1 cellular context compared by ENCODE assay signal in genomic region chr6:154675602-154676088, GRCh38.
A peak's percentile ranks its signal among the peaks of the same experiment; 100 is the strongest.
TF ChIP-seq lines count a peak whose summit lies in the region.

No MANE protein-coding gene starts in this region.

TF ChIP-seq in HepG2, 621 proteins besides CTCF, POLR2A, EP300 and RAD21 (continued from another document and continues in another):
- TF ChIP-seq NFAT5 (CRISPR knock-in tag; IDR thresholded peaks at IDR 0.05) = no peak
- no peak for TF ChIP-seq SRY (CRISPR knock-in tag; IDR thresholded peaks at IDR 0.05)
- TF ChIP-seq FOXJ3 (CRISPR knock-in tag; IDR thresholded peaks at IDR 0.05; ENCODE audit: borderline replicate concordance) = no peak
- TF ChIP-seq, protein P1, sequence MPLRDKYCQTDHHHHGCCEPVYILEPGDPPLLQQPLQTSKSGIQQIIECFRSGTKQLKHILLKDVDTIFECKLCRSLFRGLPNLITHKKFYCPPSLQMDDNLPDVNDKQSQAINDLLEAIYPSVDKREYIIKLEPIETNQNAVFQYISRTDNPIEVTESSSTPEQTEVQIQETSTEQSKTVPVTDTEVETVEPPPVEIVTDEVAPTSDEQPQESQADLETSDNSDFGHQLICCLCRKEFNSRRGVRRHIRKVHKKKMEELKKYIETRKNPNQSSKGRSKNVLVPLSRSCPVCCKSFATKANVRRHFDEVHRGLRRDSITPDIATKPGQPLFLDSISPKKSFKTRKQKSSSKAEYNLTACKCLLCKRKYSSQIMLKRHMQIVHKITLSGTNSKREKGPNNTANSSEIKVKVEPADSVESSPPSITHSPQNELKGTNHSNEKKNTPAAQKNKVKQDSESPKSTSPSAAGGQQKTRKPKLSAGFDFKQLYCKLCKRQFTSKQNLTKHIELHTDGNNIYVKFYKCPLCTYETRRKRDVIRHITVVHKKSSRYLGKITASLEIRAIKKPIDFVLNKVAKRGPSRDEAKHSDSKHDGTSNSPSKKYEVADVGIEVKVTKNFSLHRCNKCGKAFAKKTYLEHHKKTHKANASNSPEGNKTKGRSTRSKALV (CRISPR knock-in tag; IDR thresholded peaks at IDR 0.05) = no peak
- no peak for TF ChIP-seq SIN3A (IDR thresholded peaks at IDR 0.05; ENCODE audit: borderline replicate concordance, low read depth, low read length)
- TF ChIP-seq SALL1 (CRISPR knock-in tag; IDR thresholded peaks at IDR 0.05) = peak; percentile 58
- TF ChIP-seq NCOA1 (CRISPR knock-in tag; IDR thresholded peaks at IDR 0.05) = no peak
- TF ChIP-seq IKZF4 (CRISPR knock-in tag; IDR thresholded peaks at IDR 0.05; ENCODE audit: borderline replicate concordance, low read depth, not compliant biosample characterization) = no peak
- TF ChIP-seq KLF15 (CRISPR knock-in tag; IDR thresholded peaks at IDR 0.05; ENCODE audit: borderline replicate concordance) = no peak
- no peak for TF ChIP-seq CCAR2 (optimal IDR thresholded peaks at IDR 0.05; ENCODE audit: low read depth, low read length)
- TF ChIP-seq, protein P2, sequence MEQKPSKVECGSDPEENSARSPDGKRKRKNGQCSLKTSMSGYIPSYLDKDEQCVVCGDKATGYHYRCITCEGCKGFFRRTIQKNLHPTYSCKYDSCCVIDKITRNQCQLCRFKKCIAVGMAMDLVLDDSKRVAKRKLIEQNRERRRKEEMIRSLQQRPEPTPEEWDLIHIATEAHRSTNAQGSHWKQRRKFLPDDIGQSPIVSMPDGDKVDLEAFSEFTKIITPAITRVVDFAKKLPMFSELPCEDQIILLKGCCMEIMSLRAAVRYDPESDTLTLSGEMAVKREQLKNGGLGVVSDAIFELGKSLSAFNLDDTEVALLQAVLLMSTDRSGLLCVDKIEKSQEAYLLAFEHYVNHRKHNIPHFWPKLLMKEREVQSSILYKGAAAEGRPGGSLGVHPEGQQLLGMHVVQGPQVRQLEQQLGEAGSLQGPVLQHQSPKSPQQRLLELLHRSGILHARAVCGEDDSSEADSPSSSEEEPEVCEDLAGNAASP (CRISPR knock-in tag; IDR thresholded peaks at IDR 0.05; ENCODE audit: borderline replicate concordance) = 0 out of 2 replicates have a peak, but pooled peaks have one; percentile 68
- peak; percentile 44; the same call in 1 of the 2 replicates for TF ChIP-seq ZNF12 (CRISPR knock-in tag; IDR thresholded peaks at IDR 0.05)
- no peak for TF ChIP-seq RELA (CRISPR knock-in tag; IDR thresholded peaks at IDR 0.05)
- TF ChIP-seq ELF4 (CRISPR knock-in tag; IDR thresholded peaks at IDR 0.05; ENCODE audit: borderline replicate concordance) = no peak
- no peak for TF ChIP-seq SNAI1 (CRISPR knock-in tag; IDR thresholded peaks at IDR 0.05; ENCODE audit: borderline replicate concordance)
- no peak for TF ChIP-seq ZNF235 (CRISPR knock-in tag; IDR thresholded peaks at IDR 0.05; ENCODE audit: borderline replicate concordance)
- TF ChIP-seq PRDM10 (CRISPR knock-in tag; IDR thresholded peaks at IDR 0.05; ENCODE audit: low read depth) = no peak
- TF ChIP-seq, protein P3, sequence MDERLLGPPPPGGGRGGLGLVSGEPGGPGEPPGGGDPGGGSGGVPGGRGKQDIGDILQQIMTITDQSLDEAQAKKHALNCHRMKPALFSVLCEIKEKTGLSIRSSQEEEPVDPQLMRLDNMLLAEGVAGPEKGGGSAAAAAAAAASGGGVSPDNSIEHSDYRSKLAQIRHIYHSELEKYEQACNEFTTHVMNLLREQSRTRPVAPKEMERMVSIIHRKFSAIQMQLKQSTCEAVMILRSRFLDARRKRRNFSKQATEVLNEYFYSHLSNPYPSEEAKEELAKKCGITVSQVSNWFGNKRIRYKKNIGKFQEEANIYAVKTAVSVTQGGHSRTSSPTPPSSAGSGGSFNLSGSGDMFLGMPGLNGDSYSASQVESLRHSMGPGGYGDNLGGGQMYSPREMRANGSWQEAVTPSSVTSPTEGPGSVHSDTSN (CRISPR knock-in tag; IDR thresholded peaks at IDR 0.05) = no peak
- no peak for TF ChIP-seq U2AF1 (optimal IDR thresholded peaks at IDR 0.05; ENCODE audit: low read depth, low read length)
- TF ChIP-seq FIP1L1 (IDR thresholded peaks at IDR 0.05; ENCODE audit: borderline replicate concordance, insufficient read depth, low read depth, low read length) = no peak
- TF ChIP-seq RFX5 (IDR thresholded peaks at IDR 0.05; ENCODE audit: low read depth, low read length) = no peak
- TF ChIP-seq ZNF263 (CRISPR knock-in tag; IDR thresholded peaks at IDR 0.05) = no peak
- TF ChIP-seq MAFF (IDR thresholded peaks at IDR 0.05; ENCODE audit: low read depth, low read length) = peak; percentile 43; the same call in 1 of the 2 replicates
- no peak for TF ChIP-seq FLYWCH1 (CRISPR knock-in tag; IDR thresholded peaks at IDR 0.05)
- no peak for TF ChIP-seq CREB1 (IDR thresholded peaks at IDR 0.05)
- TF ChIP-seq CREB1 (CRISPR knock-in tag; IDR thresholded peaks at IDR 0.05) = peak; percentile 34; the same call in 1 of the 2 replicates
- peak; percentile 75; the same call in 1 of the 2 replicates for TF ChIP-seq MIER3 (CRISPR knock-in tag; IDR thresholded peaks at IDR 0.05; ENCODE audit: borderline replicate concordance)
- no peak for TF ChIP-seq HDAC1 (CRISPR knock-in tag; IDR thresholded peaks at IDR 0.05)
- TF ChIP-seq ZNF589 (CRISPR knock-in tag; conservative IDR thresholded peaks at IDR 0.05) = no peak
- TF ChIP-seq ZNF775 (CRISPR knock-in tag; IDR thresholded peaks at IDR 0.05; ENCODE audit: borderline replicate concordance) = no peak
- no peak for TF ChIP-seq ZNF850 (CRISPR knock-in tag; conservative IDR thresholded peaks at IDR 0.05)
- TF ChIP-seq REPIN1 (CRISPR knock-in tag; IDR thresholded peaks at IDR 0.05; ENCODE audit: borderline replicate concordance, low read depth) = peak; percentile 78; the same call in 1 of the 2 replicates
- no peak for TF ChIP-seq ZSCAN21 (CRISPR knock-in tag; IDR thresholded peaks at IDR 0.05; ENCODE audit: borderline replicate concordance)
- peak; percentile 98 for TF ChIP-seq XRCC5 (optimal IDR thresholded peaks at IDR 0.05; ENCODE audit: low read length)
- no peak for TF ChIP-seq ZNF678 (CRISPR knock-in tag; IDR thresholded peaks at IDR 0.05)
- TF ChIP-seq GFI1 (CRISPR knock-in tag; IDR thresholded peaks at IDR 0.05; ENCODE audit: borderline replicate concordance) = peak; percentile 19; the same call in 1 of the 2 replicates
- peak; percentile 71 for TF ChIP-seq THAP11 (CRISPR knock-in tag; IDR thresholded peaks at IDR 0.05)
- TF ChIP-seq SAFB2 (CRISPR knock-in tag; IDR thresholded peaks at IDR 0.05; ENCODE audit: borderline replicate concordance, low read depth) = no peak
- TF ChIP-seq NCOA5 (CRISPR knock-in tag; IDR thresholded peaks at IDR 0.05) = no peak
- no peak for TF ChIP-seq ZNF562 (CRISPR knock-in tag; IDR thresholded peaks at IDR 0.05; ENCODE audit: borderline replicate concordance)
- TF ChIP-seq, protein P4, sequence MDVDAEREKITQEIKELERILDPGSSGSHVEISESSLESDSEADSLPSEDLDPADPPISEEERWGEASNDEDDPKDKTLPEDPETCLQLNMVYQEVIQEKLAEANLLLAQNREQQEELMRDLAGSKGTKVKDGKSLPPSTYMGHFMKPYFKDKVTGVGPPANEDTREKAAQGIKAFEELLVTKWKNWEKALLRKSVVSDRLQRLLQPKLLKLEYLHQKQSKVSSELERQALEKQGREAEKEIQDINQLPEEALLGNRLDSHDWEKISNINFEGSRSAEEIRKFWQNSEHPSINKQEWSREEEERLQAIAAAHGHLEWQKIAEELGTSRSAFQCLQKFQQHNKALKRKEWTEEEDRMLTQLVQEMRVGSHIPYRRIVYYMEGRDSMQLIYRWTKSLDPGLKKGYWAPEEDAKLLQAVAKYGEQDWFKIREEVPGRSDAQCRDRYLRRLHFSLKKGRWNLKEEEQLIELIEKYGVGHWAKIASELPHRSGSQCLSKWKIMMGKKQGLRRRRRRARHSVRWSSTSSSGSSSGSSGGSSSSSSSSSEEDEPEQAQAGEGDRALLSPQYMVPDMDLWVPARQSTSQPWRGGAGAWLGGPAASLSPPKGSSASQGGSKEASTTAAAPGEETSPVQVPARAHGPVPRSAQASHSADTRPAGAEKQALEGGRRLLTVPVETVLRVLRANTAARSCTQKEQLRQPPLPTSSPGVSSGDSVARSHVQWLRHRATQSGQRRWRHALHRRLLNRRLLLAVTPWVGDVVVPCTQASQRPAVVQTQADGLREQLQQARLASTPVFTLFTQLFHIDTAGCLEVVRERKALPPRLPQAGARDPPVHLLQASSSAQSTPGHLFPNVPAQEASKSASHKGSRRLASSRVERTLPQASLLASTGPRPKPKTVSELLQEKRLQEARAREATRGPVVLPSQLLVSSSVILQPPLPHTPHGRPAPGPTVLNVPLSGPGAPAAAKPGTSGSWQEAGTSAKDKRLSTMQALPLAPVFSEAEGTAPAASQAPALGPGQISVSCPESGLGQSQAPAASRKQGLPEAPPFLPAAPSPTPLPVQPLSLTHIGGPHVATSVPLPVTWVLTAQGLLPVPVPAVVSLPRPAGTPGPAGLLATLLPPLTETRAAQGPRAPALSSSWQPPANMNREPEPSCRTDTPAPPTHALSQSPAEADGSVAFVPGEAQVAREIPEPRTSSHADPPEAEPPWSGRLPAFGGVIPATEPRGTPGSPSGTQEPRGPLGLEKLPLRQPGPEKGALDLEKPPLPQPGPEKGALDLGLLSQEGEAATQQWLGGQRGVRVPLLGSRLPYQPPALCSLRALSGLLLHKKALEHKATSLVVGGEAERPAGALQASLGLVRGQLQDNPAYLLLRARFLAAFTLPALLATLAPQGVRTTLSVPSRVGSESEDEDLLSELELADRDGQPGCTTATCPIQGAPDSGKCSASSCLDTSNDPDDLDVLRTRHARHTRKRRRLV (CRISPR knock-in tag; IDR thresholded peaks at IDR 0.05) = no peak
- no peak for TF ChIP-seq ZNF329 (CRISPR knock-in tag; IDR thresholded peaks at IDR 0.05; ENCODE audit: low read depth)
- peak; percentile 90 for TF ChIP-seq IRF2 (CRISPR knock-in tag; IDR thresholded peaks at IDR 0.05)
- peak; percentile 53 for TF ChIP-seq FOSL2 (CRISPR knock-in tag; IDR thresholded peaks at IDR 0.05)
- TF ChIP-seq TCF12 (IDR thresholded peaks at IDR 0.05) = no peak
- TF ChIP-seq TCF12 (CRISPR knock-in tag; IDR thresholded peaks at IDR 0.05) = no peak
- no peak; the same call in 1 of the 2 replicates for TF ChIP-seq ZFP91 (CRISPR knock-in tag; IDR thresholded peaks at IDR 0.05; ENCODE audit: borderline replicate concordance)
